Comparison of ENCODE assay signal across 18 cellular contexts in the genomic region with DNA sequence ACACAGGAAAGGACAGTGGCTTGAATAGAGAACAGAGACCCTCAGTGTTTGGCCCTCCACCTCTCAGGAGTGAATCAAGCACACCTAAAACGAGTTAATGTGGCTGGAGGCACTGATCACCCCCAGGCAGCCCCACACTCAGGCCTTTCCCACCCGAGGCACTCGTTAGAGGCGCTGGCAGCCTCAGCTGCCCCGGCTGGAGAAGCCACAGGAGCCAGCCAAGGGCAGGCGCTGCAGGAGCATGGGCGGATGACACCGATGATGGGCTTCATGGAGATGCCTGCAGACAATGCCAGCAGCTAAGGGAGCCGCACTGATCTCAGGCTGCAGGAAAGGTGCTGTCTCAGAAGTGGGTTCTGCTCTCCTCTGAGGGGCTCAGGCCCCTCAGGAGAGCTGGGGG. TPM values are rescaled to one million over a fixed set of nuclear protein-coding genes. Genes with fewer than 3 reads are reported as not detected.
A peak's percentile ranks its signal among the peaks of the same experiment; 100 is the strongest.
DNase-seq lines count a peak whose midpoint lies in the region; ATAC-seq and TF ChIP-seq lines count a peak whose summit lies in the region.
"Had no signal": no experiment of that assay in that cellular context is flagged by ENCODE, and none has a peak within 500 bp of the region (broad histone marks: within the 10 kb centered on the region; RNA-seq: fewer than 3 reads in every experiment).

No MANE protein-coding gene starts in this region.

- DNase-seq in stimulated activated naive CD8-positive, alpha-beta T cell treated with anti-CD3 and anti-CD28 coated beads, Interleukin-15, amount 100 ng/mL, for 72 hours, result no peak
- no peak for DNase-seq in stimulated activated naive CD8-positive, alpha-beta T cell treated with anti-CD3 and anti-CD28 coated beads, Interleukin-15, Interleukin-2, amounts not matched to agents 100 U/mL and 50 U/mL, for 24 hours
- DNase-seq in PC-9 (no peak), epithelial cell of prostate (ENCODE audit: low read depth, low spot score) (no peak)
- DNase-seq: DMS53, H7, KG1, NCI-H1105 treated with DMSO at 0.1 percent for 48 hours, NCI-H1694, NCI-H2081, NCI-H2171 treated with DMSO at 0.1 percent for 48 hours, NCI-H524 treated with DMSO at 0.1 percent for 48 hours, NCI-H82 had no signal

- no peaks in the 10 kb centered on the region for H3K9me3 ChIP-seq in PC-9 (ENCODE audit: insufficient read depth, low read depth)
- H3K9me3 ChIP-seq: SJSA1 had no signal

- no peak overlapping the region for H3K4me3 ChIP-seq in PC-9
- H3K4me3 ChIP-seq: SJSA1 had no signal

- H3K36me3 ChIP-seq in PC-9 (ENCODE audit: low read depth), result no peaks in the 10 kb centered on the region
- H3K36me3 ChIP-seq: SJSA1 had no signal

- H3K9me2 ChIP-seq in PC-9 (ENCODE audit: insufficient read depth), result no peaks in the 10 kb centered on the region

- H3K4me2 ChIP-seq in PC-9, result 0 out of 2 replicates have a peak overlapping the region, but pooled peaks have one; percentile 13

- no peak for TF ChIP-seq CTCF in PC-9 (conservative IDR thresholded peaks at IDR 0.05)

- no peaks in the 10 kb centered on the region for H3K9me3 Mint-ChIP-seq in stimulated activated naive CD8-positive, alpha-beta T cell treated with anti-CD3 and anti-CD28 coated beads, Interleukin-15, amount 100 ng/mL, for 72 hours

- H3K4me1 ChIP-seq in PC-9 (replicated peaks; ENCODE audit: insufficient read depth), result peaks cover 52% of the 10 kb centered on the region

- BruUV-seq in PC-9 (replicated peaks; lab: Mats Ljungman, UMichigan), result no TSS peak

- H3K27me3 Mint-ChIP-seq in stimulated activated naive CD8-positive, alpha-beta T cell treated with anti-CD3 and anti-CD28 coated beads, Interleukin-15, amount 100 ng/mL, for 72 hours, result no peaks in the 10 kb centered on the region

- CTCF ChIA-PET in PC-9 (lab: Charles Lee), result no interaction called here

- POLR2A ChIA-PET in PC-9 (lab: Charles Lee; ENCODE audit: unreplicated experiment), result no interaction called here

- no peaks in the 10 kb centered on the region for H4K20me1 ChIP-seq in PC-9 (ENCODE audit: insufficient read depth)

- peak overlapping the region; percentile 96 to 99 for H3K27ac Mint-ChIP-seq in stimulated activated naive CD8-positive, alpha-beta T cell treated with anti-CD3 and anti-CD28 coated beads, Interleukin-15, amount 100 ng/mL, for 72 hours

- peaks cover 81% of the 10 kb centered on the region for H3K4me1 Mint-ChIP-seq in stimulated activated naive CD8-positive, alpha-beta T cell treated with anti-CD3 and anti-CD28 coated beads, Interleukin-15, amount 100 ng/mL, for 72 hours

- no peaks in the 10 kb centered on the region for H3K79me2 ChIP-seq in PC-9 (ENCODE audit: low read depth)

- intact Hi-C loops in PC-9 (cut with micrococcal nuclease; ENCODE audit: unreplicated experiment), result no loop called here

- peak overlapping the region; percentile 26 to 58 for H3K4me3 Mint-ChIP-seq in stimulated activated naive CD8-positive, alpha-beta T cell treated with anti-CD3 and anti-CD28 coated beads, Interleukin-15, amount 100 ng/mL, for 72 hours

- ATAC-seq in stimulated activated naive CD8-positive, alpha-beta T cell treated with anti-CD3 and anti-CD28 coated beads, Interleukin-15, amount 100 ng/mL, for 72 hours, result no peak
- no peak for ATAC-seq in stimulated activated naive CD8-positive, alpha-beta T cell treated with anti-CD3 and anti-CD28 coated beads, Interleukin-15, Interleukin-2, amounts not matched to agents 100 U/mL and 50 U/mL, for 24 hours
- no peak for ATAC-seq in HG02763 (IDR thresholded peaks at IDR 0.05; ENCODE audit: unreplicated experiment)
- ATAC-seq in HG02840 (IDR thresholded peaks at IDR 0.05; ENCODE audit: low FRiP score, unreplicated experiment), result no peak
- ATAC-seq in GM18907 (IDR thresholded peaks at IDR 0.05; ENCODE audit: unreplicated experiment), result no peak

- peaks cover 26% of the 10 kb centered on the region for H3F3A ChIP-seq in PC-9 (ENCODE audit: insufficient read depth, low read depth)

- H3K27ac ChIP-seq in PC-9 (no peak overlapping the region), epithelial cell of prostate (peak overlapping the region; percentile 11)
- H3K27ac ChIP-seq: SJSA1 had no signal

- no peak overlapping the region for H2AFZ ChIP-seq in PC-9

- no peaks in the 10 kb centered on the region for H3K27me3 ChIP-seq in PC-9 (ENCODE audit: insufficient read depth, low read depth)
- H3K27me3 ChIP-seq: SJSA1 had no signal

RNA-seq across cellular contexts. Expression of gene ABCG1, which starts 24.1 kb away (rescaled TPM):
- total RNA-seq in PC-9 (2021), result 4.4 and 5.6 TPM in 2 replicates
- total RNA-seq: HT1080 had no signal
